ENCODE assay signal across 12 cellular contexts in the genomic region with DNA sequence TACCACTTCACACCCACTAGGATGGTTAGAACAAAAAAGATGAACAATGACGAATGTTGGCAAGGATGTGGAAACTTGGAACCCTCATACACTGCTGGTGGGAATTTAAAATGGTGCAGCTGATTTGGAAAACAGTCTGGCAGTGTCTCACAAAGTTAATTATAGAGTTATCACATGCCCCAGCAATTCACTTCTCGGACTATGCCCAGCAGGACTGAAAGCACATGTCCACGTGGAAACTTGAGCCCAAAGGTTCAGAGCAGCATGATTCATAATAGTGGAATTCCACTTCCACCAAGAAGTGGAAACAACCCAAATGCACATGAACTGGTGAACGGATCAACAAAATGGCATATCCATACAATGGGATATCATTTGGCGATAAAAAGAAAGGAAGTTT.
DNase-seq lines count a peak whose midpoint lies in the region; ATAC-seq and TF ChIP-seq lines count a peak whose summit lies in the region.
"Had no signal": no experiment of that assay in that cellular context is flagged by ENCODE, and none has a peak within 500 bp of the region (broad histone marks: within the 10 kb centered on the region; RNA-seq: fewer than 3 reads in every experiment).

No MANE protein-coding gene starts in this region.

- no peak overlapping the region for H4K91ac ChIP-seq in mesenchymal stem cell (ENCODE audit: low read length)

- no peak overlapping the region for H2AK5ac ChIP-seq in mesenchymal stem cell (ENCODE audit: low read length, severe bottlenecking)

- no peak overlapping the region for H3K14ac ChIP-seq in mesenchymal stem cell (ENCODE audit: low read length in 2 of 2)

- no peak overlapping the region for H2BK5ac ChIP-seq in mesenchymal stem cell (ENCODE audit: low read depth, low read length, poor library complexity, severe bottlenecking)

- no peak for TF ChIP-seq POLR2A in prostate gland (IDR thresholded peaks at IDR 0.05)

- no peaks in the 10 kb centered on the region for H3K36me3 Mint-ChIP-seq in activated naive CD4-positive, alpha-beta T cell treated with anti-CD3 and anti-CD28 coated beads for 36 hours (ENCODE audit: low read depth)
- H3K36me3 Mint-ChIP-seq: CD4-positive, CD25-positive, alpha-beta regulatory T cell had no signal

- CTCF ChIA-PET in activated naive CD4-positive, alpha-beta T cell treated with anti-CD3 and anti-CD28 coated beads for 36 hours (lab: Charles Lee): no interaction called here

- H3K4me1 ChIP-seq in mesenchymal stem cell (ENCODE audit: control insufficient read depth, insufficient read depth, low read depth, low read length): no peaks in the 10 kb centered on the region
- H3K4me1 ChIP-seq in prostate gland (replicated peaks): no peaks in the 10 kb centered on the region

- no peak overlapping the region for H4K8ac ChIP-seq in mesenchymal stem cell (ENCODE audit: low read length)

- H3K4me2 ChIP-seq in mesenchymal stem cell (ENCODE audit: low read length, poor library complexity, severe bottlenecking): no peak overlapping the region

- H2BK120ac ChIP-seq in mesenchymal stem cell (ENCODE audit: low read depth, low read length): no peak overlapping the region

- intact Hi-C loops in prostate gland (cut with DNase I): no loop called here
- intact Hi-C loops in activated naive CD4-positive, alpha-beta T cell treated with anti-CD3 and anti-CD28 coated beads for 36 hours (cut with micrococcal nuclease): no loop called here

- TF ChIP-seq CTCF in epithelial cell of proximal tubule (conservative IDR thresholded peaks at IDR 0.05; ENCODE audit: low read depth, low read length) (no peak), prostate gland (IDR thresholded peaks at IDR 0.05) (no peak)

- 50% methylated on average over 4 of the region's 5 CpGs for WGBS in mesenchymal stem cell
- 60% methylated on average over 5 of the region's 5 CpGs for WGBS in prostate gland

- H2AFZ ChIP-seq in mesenchymal stem cell (ENCODE audit: low read depth, low read length): no peak overlapping the region

- H3K79me1 ChIP-seq in mesenchymal stem cell (replicated peaks; ENCODE audit: low read length, poor library complexity, severe bottlenecking): no peaks in the 10 kb centered on the region

- no peak overlapping the region for H3K18ac ChIP-seq in mesenchymal stem cell (ENCODE audit: low read depth in 1 of 2, low read length in 2 of 2)

- no peak overlapping the region for H3K9ac ChIP-seq in mesenchymal stem cell (ENCODE audit: low read length)

- ATAC-seq in GM19324 (IDR thresholded peaks at IDR 0.05; ENCODE audit: low FRiP score, unreplicated experiment): no peak

- peaks cover 16% of the 10 kb centered on the region for H3K9me3 ChIP-seq in mesenchymal stem cell (ENCODE audit: control insufficient read depth, low read length)
- no peaks in the 10 kb centered on the region for H3K9me3 ChIP-seq in prostate gland

- H3K27ac Mint-ChIP-seq in activated naive CD4-positive, alpha-beta T cell treated with anti-CD3 and anti-CD28 coated beads for 36 hours: no peak overlapping the region
- H3K27ac Mint-ChIP-seq: CD4-positive, CD25-positive, alpha-beta regulatory T cell had no signal

- no peaks in the 10 kb centered on the region for H3K36me3 ChIP-seq in mesenchymal stem cell (ENCODE audit: control insufficient read depth in 1 of 2, insufficient read depth in 2 of 2, low read depth in 1 of 2, low read length in 2 of 2)
- no peaks in the 10 kb centered on the region for H3K36me3 ChIP-seq in prostate gland

- H3K4me3 ChIP-seq in epithelial cell of proximal tubule (ENCODE audit: low read depth, low read length) (no peak overlapping the region), mesenchymal stem cell (ENCODE audit: insufficient read depth in 1 of 2, low read depth in 1 of 2, low read length in 2 of 2) (no peak overlapping the region), prostate gland (no peak overlapping the region)

- H3K27me3 Mint-ChIP-seq in activated naive CD4-positive, alpha-beta T cell treated with anti-CD3 and anti-CD28 coated beads for 36 hours (ENCODE audit: low read depth): no peaks in the 10 kb centered on the region
- H3K27me3 Mint-ChIP-seq: CD4-positive, CD25-positive, alpha-beta regulatory T cell had no signal

- no peak overlapping the region for H3K4ac ChIP-seq in mesenchymal stem cell (ENCODE audit: low read depth in 1 of 2, low read length in 2 of 2)

- no peak overlapping the region for H2BK15ac ChIP-seq in mesenchymal stem cell (ENCODE audit: low read depth, poor library complexity, severe bottlenecking)

- H3K9me3 Mint-ChIP-seq in activated naive CD4-positive, alpha-beta T cell treated with anti-CD3 and anti-CD28 coated beads for 36 hours: no peaks in the 10 kb centered on the region

- H3K23ac ChIP-seq in mesenchymal stem cell (ENCODE audit: low read length in 2 of 2): no peak overlapping the region

- H2BK12ac ChIP-seq in mesenchymal stem cell (ENCODE audit: low read length in 2 of 2): no peak overlapping the region

- no peak overlapping the region for H3K4me3 Mint-ChIP-seq in activated naive CD4-positive, alpha-beta T cell treated with anti-CD3 and anti-CD28 coated beads for 36 hours
- H3K4me3 Mint-ChIP-seq: CD4-positive, CD25-positive, alpha-beta regulatory T cell had no signal

- H3K27ac ChIP-seq in mesenchymal stem cell (ENCODE audit: low read length, poor library complexity, severe bottlenecking): no peak overlapping the region
- no peak overlapping the region for H3K27ac ChIP-seq in prostate gland
- H3K27ac ChIP-seq: HL-60 had no signal

- H3K27me3 ChIP-seq in mesenchymal stem cell (ENCODE audit: control insufficient read depth in 1 of 2, insufficient read depth in 1 of 2, low read length in 2 of 2): peaks cover 0 to 12% of the 10 kb centered on the region in 2 experiments
- H3K27me3 ChIP-seq in prostate gland (replicated peaks; ENCODE audit: insufficient read depth): no peaks in the 10 kb centered on the region

- peak; percentile 28 for DNase-seq in EH (ENCODE audit: low read depth)
- DNase-seq in NCI-H446 treated with DMSO at 0.1 percent for 48 hours (lab: John Stamatoyannopoulos, UW): peak; percentile 27
- peak; percentile 50 for DNase-seq in epithelial cell of proximal tubule (ENCODE audit: low read depth)
- peak; percentile 22 for DNase-seq in mesenchymal stem cell
- DNase-seq in cerebellar cortex (ENCODE audit: low spot score): no peak
- no peak for DNase-seq in prostate gland (ENCODE audit: low spot score)
- DNase-seq in activated naive CD4-positive, alpha-beta T cell treated with anti-CD3 and anti-CD28 coated beads for 36 hours: no peak
- DNase-seq: CD4-positive, CD25-positive, alpha-beta regulatory T cell; hippocampal formation; NCI-H510A treated with DMSO at 0.1 percent for 48 hours had no signal

- H3K4me1 Mint-ChIP-seq in activated naive CD4-positive, alpha-beta T cell treated with anti-CD3 and anti-CD28 coated beads for 36 hours (ENCODE audit: low read depth): peaks cover 3% of the 10 kb centered on the region

Comparison
In these comparisons a context has a peak if more than half of its experiments do, and no peak if none do; other contexts are left out.
1. DNase-seq: peak in EH (single experiment), NCI-H446 treated with DMSO at 0.1 percent for 48 hours (single experiment), epithelial cell of proximal tubule (single experiment) and mesenchymal stem cell (single experiment); none in cerebellar cortex (single experiment), prostate gland (single experiment) and activated naive CD4-positive, alpha-beta T cell treated with anti-CD3 and anti-CD28 coated beads for 36 hours (single experiment).